In genomic region chr1:89739013-89739843, GRCh38 we compare ENCODE assay signal across 1 cellular context.
TF ChIP-seq lines count a peak whose summit lies in the region.

No MANE protein-coding gene starts in this region.

TF ChIP-seq in IMR-90, 13 proteins besides CTCF, POLR2A, EP300 and RAD21 (continued from another document):
- TF ChIP-seq CHD1 (IDR thresholded peaks at IDR 0.05; ENCODE audit: low read depth, low read length) (no peak), USF2 (IDR thresholded peaks at IDR 0.05; ENCODE audit: low read depth, low read length) (no peak), NFE2L2 (IDR thresholded peaks at IDR 0.05; ENCODE audit: low read depth, low read length) (peak; percentile 45; the same call in 1 of the 2 replicates)
